In the genomic region with DNA sequence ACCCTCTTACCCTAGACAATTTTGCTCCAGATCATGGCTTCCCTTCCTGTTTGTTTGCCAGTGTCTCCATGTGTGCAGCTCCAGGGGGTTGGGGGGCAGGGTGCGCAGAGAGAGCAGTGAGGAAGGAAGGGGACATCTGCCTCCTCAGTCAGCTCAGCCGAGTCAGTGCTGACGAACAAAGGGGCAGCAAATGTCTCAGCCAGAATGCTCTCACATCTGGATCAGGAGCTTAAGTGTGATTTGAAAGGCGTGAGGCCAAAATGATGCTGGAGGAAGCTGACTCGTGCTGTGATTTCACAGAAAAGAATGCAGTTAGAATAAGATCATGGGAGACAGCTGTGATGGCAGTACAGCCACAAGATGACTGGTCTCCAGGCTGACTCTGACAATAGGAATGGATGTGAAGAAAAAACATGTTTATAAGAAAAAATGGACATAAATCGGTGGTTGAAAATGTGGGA, we compare ENCODE assay signal across 8 cellular contexts. TPM values are rescaled to one million over a fixed set of nuclear protein-coding genes. Genes with fewer than 3 reads are reported as not detected.
DNase-seq lines count a peak whose midpoint lies in the region; ATAC-seq, FAIRE-seq and TF ChIP-seq lines count a peak whose summit lies in the region.

No MANE protein-coding gene starts in this region.

- no peaks in the 10 kb centered on the region for H3K9me3 ChIP-seq in small intestine (ENCODE audit: control insufficient read depth, low read depth)

- H3K36me3 ChIP-seq in small intestine (ENCODE audit: control insufficient read depth in 2 of 2, insufficient read depth in 2 of 2, low read length in 2 of 2), result no peaks in the 10 kb centered on the region

- DNase-seq in HCEC 1CT, result peak; percentile 100
- peak; percentile 94 to 99 for DNase-seq in SW 1271 (lab: John Stamatoyannopoulos, UW)
- DNase-seq in epithelial cell of proximal tubule (ENCODE audit: low read depth), result peak; percentile 98
- DNase-seq in nephron progenitor cell, result no peak
- no peak for DNase-seq in D721Med (ENCODE audit: insufficient read length, low spot score)
- DNase-seq in small intestine, result no peak
- no peak for DNase-seq in GM12892 (ENCODE audit: insufficient read length)

- peak overlapping the region; percentile 64 for H3K27ac Mint-ChIP-seq in nephron progenitor cell

- no peak for TF ChIP-seq CTCF in epithelial cell of proximal tubule (conservative IDR thresholded peaks at IDR 0.05; ENCODE audit: low read depth, low read length)
- no peak for TF ChIP-seq CTCF in nephron progenitor cell (IDR thresholded peaks at IDR 0.05)
- TF ChIP-seq CTCF in D721Med (IDR thresholded peaks at IDR 0.05; ENCODE audit: insufficient read depth, missing control alignments), result no peak

- no peak for ATAC-seq in GM18909 (IDR thresholded peaks at IDR 0.05; ENCODE audit: poor library complexity, unreplicated experiment)

- peak overlapping the region in 1 of 2 donors; percentile 86 for H3K27ac ChIP-seq in small intestine (ENCODE audit: low read depth in 1 of 2, low read length in 1 of 2)

- no peaks in the 10 kb centered on the region for H3K9me3 Mint-ChIP-seq in nephron progenitor cell

- H3K4me3 ChIP-seq in epithelial cell of proximal tubule (ENCODE audit: low read depth, low read length) (peak overlapping the region; percentile 36), small intestine (ENCODE audit: low read depth in 1 of 2, low read length in 2 of 2) (no peak overlapping the region)

- WGBS in small intestine, 3 donors, result 40 to 64% (median 58%) methylated on average over 6 of the region's 6 CpGs

- H3K36me3 Mint-ChIP-seq in nephron progenitor cell (ENCODE audit: low read depth), result no peaks in the 10 kb centered on the region

- H3K4me1 ChIP-seq in small intestine (ENCODE audit: control insufficient read depth in 2 of 2, insufficient read depth in 1 of 2, low read depth in 1 of 2, low read length in 1 of 2), result no peaks in the 10 kb centered on the region

- H3K27me3 ChIP-seq in small intestine (ENCODE audit: control insufficient read depth in 2 of 2, insufficient read depth in 2 of 2, low read length in 2 of 2), result no peaks in the 10 kb centered on the region

- H3K27me3 Mint-ChIP-seq in nephron progenitor cell (ENCODE audit: low read depth, poor library complexity), result no peaks in the 10 kb centered on the region

- H3K4me1 Mint-ChIP-seq in nephron progenitor cell, result peaks cover 24% of the 10 kb centered on the region

- FAIRE-seq in D721Med (lab: Jason Lieb, UNC), result no peak
- no peak for FAIRE-seq in small intestine (lab: Jason Lieb, UNC)
- FAIRE-seq in GM12892 (lab: Jason Lieb, UNC), result no peak

- no peak overlapping the region for H3K4me3 Mint-ChIP-seq in nephron progenitor cell

- TF ChIP-seq POLR2A in GM12892 (IDR thresholded peaks at IDR 0.05; ENCODE audit: low read depth, low read length), result no peak

RNA-seq across cellular contexts. Expression of a gene that starts 27.1 kb away (rescaled TPM):
- 22.0 and 29.7 TPM in 2 replicates for total RNA-seq in epithelial cell of proximal tubule
- 1 to 10 TPM; 7.6 to 8.5 (median 8.3) TPM for polyA plus RNA-seq in small intestine
- 19.3 TPM for polyA plus RNA-seq in GM12892 (2012; ENCODE audit: missing spikeins)

Comparison
In these comparisons a context has a peak if more than half of its experiments do, and no peak if none do; other contexts are left out.
1. DNase-seq: peak in HCEC 1CT (single experiment), SW 1271 (2 of 2) and epithelial cell of proximal tubule (single experiment); none in nephron progenitor cell (single experiment), D721Med (single experiment), small intestine (single experiment) and GM12892 (single experiment).